ENCODE assay signal across 9 cellular contexts in the genomic region with DNA sequence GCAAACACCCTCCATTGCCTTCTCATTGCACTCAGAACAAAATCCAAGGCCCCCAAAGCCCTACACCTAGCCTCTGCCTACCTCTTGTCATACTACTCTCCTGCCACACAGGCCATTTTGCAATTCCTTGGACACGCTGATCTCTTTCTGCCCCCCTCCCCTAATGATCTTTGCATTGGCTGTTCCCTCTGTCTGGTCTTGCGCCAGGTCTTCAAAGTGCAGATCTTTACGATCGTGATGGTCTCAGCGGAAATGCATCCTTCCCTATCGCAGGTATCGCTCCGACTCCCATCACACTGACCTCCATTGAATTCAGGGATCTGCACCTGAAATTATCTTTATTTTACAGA. TPM values are rescaled to one million over a fixed set of nuclear protein-coding genes. Genes with fewer than 3 reads are reported as not detected.
DNase-seq lines count a peak whose midpoint lies in the region; ATAC-seq lines count a peak whose summit lies in the region.
"Had no signal": no experiment of that assay in that cellular context is flagged by ENCODE, and none has a peak within 500 bp of the region (broad histone marks: within the 10 kb centered on the region; RNA-seq: fewer than 3 reads in every experiment).

No MANE protein-coding gene starts in this region.

- peak overlapping the region; percentile 92 to 96 for H3K4me3 Mint-ChIP-seq in activated T-cell treated with anti-CD3 and anti-CD28 coated beads, Interleukin-2, amount 50 U/mL, for 72 hours

- no peaks in the 10 kb centered on the region for H3K9me3 ChIP-seq in iPS-18a (ENCODE audit: control insufficient read depth, low read depth, low read length)
- H3K9me3 ChIP-seq in subcutaneous abdominal adipose tissue (ENCODE audit: control insufficient read depth in 5 of 5, low read length in 5 of 5) = no peaks in the 10 kb centered on the region

- no peaks in the 10 kb centered on the region for H3K27me3 Mint-ChIP-seq in activated T-cell treated with anti-CD3 and anti-CD28 coated beads, Interleukin-2, amount 50 U/mL, for 72 hours (ENCODE audit: low read depth)

- no peak for ATAC-seq in activated T-cell treated with anti-CD3 and anti-CD28 coated beads, Interleukin-2, amount 50 U/mL, for 72 hours (replicated peaks in 1 of 2)
- no peak for ATAC-seq in GM21825 (IDR thresholded peaks at IDR 0.05; ENCODE audit: unreplicated experiment)

- H3K4me3 ChIP-seq in iPS-18a (ENCODE audit: low read length) = peak overlapping the region; percentile 79
- H3K4me3 ChIP-seq in subcutaneous abdominal adipose tissue (ENCODE audit: low read depth in 1 of 5, low read length in 5 of 5) = peak overlapping the region; percentile 67 to 81 (median 79)

- H3K9ac ChIP-seq in iPS-18a (ENCODE audit: low read length) (peak overlapping the region; percentile 5), subcutaneous abdominal adipose tissue (ENCODE audit: low read length in 5 of 5) (peak overlapping the region in 4 of 5 donors; percentile 79 to 85 (median 82))

- H3K36me3 ChIP-seq in iPS-18a (ENCODE audit: control insufficient read depth, low read depth, low read length) (no peaks in the 10 kb centered on the region), subcutaneous abdominal adipose tissue (ENCODE audit: control insufficient read depth in 5 of 5, insufficient read depth in 5 of 5, low read length in 5 of 5) (no peaks in the 10 kb centered on the region)

- peaks cover 46% of the 10 kb centered on the region for H3K4me1 Mint-ChIP-seq in activated T-cell treated with anti-CD3 and anti-CD28 coated beads, Interleukin-2, amount 50 U/mL, for 72 hours (ENCODE audit: low read depth)

- H3K27me3 ChIP-seq in iPS-18a (ENCODE audit: control insufficient read depth, insufficient read depth, low read length) = peaks cover 22% of the 10 kb centered on the region
- H3K27me3 ChIP-seq in subcutaneous abdominal adipose tissue (ENCODE audit: control insufficient read depth in 5 of 5, insufficient read depth in 4 of 5, low read length in 5 of 5) = no peaks in the 10 kb centered on the region

- no peak overlapping the region for H3K27ac ChIP-seq in iPS-18a (ENCODE audit: low read length)
- peak overlapping the region; percentile 76 for H3K27ac ChIP-seq in subcutaneous abdominal adipose tissue (ENCODE audit: low read depth, low read length)

- DNase-seq in NCI-H510A treated with DMSO at 0.1 percent for 48 hours (lab: John Stamatoyannopoulos, UW) (peak; percentile 63), NCI-H510A (lab: John Stamatoyannopoulos, UW) (no peak), NCI-H187 (lab: John Stamatoyannopoulos, UW) (no peak), GDM1 (lab: John Stamatoyannopoulos, UW) (no peak)
- no peak for DNase-seq in activated T-cell treated with anti-CD3 and anti-CD28 coated beads, Interleukin-2, amount 50 U/mL, for 72 hours

- no peaks in the 10 kb centered on the region for H3K9me3 Mint-ChIP-seq in activated T-cell treated with anti-CD3 and anti-CD28 coated beads, Interleukin-2, amount 50 U/mL, for 72 hours

- H3K4me1 ChIP-seq in iPS-18a (ENCODE audit: control insufficient read depth, low read depth, low read length) (no peaks in the 10 kb centered on the region), subcutaneous abdominal adipose tissue (ENCODE audit: control insufficient read depth in 5 of 5, insufficient read depth in 5 of 5, low read length in 5 of 5) (peaks cover 0 to 21% (median 20%) of the 10 kb centered on the region in 5 donors)

- H3K36me3 Mint-ChIP-seq in activated T-cell treated with anti-CD3 and anti-CD28 coated beads, Interleukin-2, amount 50 U/mL, for 72 hours (ENCODE audit: insufficient read depth in 2 of 2) = peaks cover 0 to 5% of the 10 kb centered on the region in 2 donors

- H3K27ac Mint-ChIP-seq in activated T-cell treated with anti-CD3 and anti-CD28 coated beads, Interleukin-2, amount 50 U/mL, for 72 hours = peak overlapping the region; percentile 91

RNA-seq across cellular contexts. Expression of gene MOSMO, which starts 0.8 kb away (rescaled TPM):
- 10 to 100 TPM; 16.3 to 16.4 TPM for total RNA-seq in activated T-cell treated with anti-CD3 and anti-CD28 coated beads, Interleukin-2, amount 50 U/mL, for 72 hours

RNA-seq across cellular contexts. Expression of gene PDZD9, which starts 6.2 kb away (rescaled TPM):
- total RNA-seq in activated T-cell treated with anti-CD3 and anti-CD28 coated beads, Interleukin-2, amount 50 U/mL, for 72 hours = not detected
- total RNA-seq: pulmonary artery endothelial cell had no signal

RNA-seq across cellular contexts. Expression of gene UQCRC2, which starts 54.0 kb away (rescaled TPM):
- 100 to 1,000 TPM; 277 to 309 TPM for total RNA-seq in activated T-cell treated with anti-CD3 and anti-CD28 coated beads, Interleukin-2, amount 50 U/mL, for 72 hours
